17 cellular contexts compared by ENCODE assay signal in genomic region chr5:58493136-58493535, GRCh38. TPM values are rescaled to one million over a fixed set of nuclear protein-coding genes. Genes with fewer than 3 reads are reported as not detected.
"Had no signal": no experiment of that assay in that cellular context is flagged by ENCODE, and none has a peak within 500 bp of the region (broad histone marks: within the 10 kb centered on the region; RNA-seq: fewer than 3 reads in every experiment).

No MANE protein-coding gene starts in this region.

- H3K27me3 ChIP-seq: adrenal gland, tibial nerve, vagina had no signal

- H3K9me3 Mint-ChIP-seq: activated naive CD4-positive, alpha-beta T cell treated with anti-CD3 and anti-CD28 coated beads, Interleukin-2, amount 10 ng/mL, durations not matched to agents 7 days and 5 days; activated T-helper 17 cell treated with anti-CD3 and anti-CD28 coated beads, Interleukin-2, amount 50 U/mL, for 72 hours; stimulated activated effector memory CD8-positive, alpha-beta T cell treated with anti-CD3 and anti-CD28 coated beads, Interleukin-12 subunit alpha, Interleukin-12 subunit beta, amount 100 ng/mL, for 72 hours had no signal

- ATAC-seq: activated T-helper 17 cell treated with anti-CD3 and anti-CD28 coated beads, Interleukin-2, amount 50 U/mL, for 72 hours; heart right ventricle; left cardiac atrium; lower lobe of right lung; naive thymus-derived CD4-positive, alpha-beta T cell; stimulated activated effector memory CD8-positive, alpha-beta T cell treated with anti-CD3 and anti-CD28 coated beads, Interleukin-12 subunit alpha, Interleukin-12 subunit beta, amount 100 ng/mL, for 72 hours had no signal

- H3K4me1 Mint-ChIP-seq: activated naive CD4-positive, alpha-beta T cell treated with anti-CD3 and anti-CD28 coated beads, Interleukin-2, amount 10 ng/mL, durations not matched to agents 7 days and 5 days; activated T-helper 17 cell treated with anti-CD3 and anti-CD28 coated beads, Interleukin-2, amount 50 U/mL, for 72 hours; stimulated activated effector memory CD8-positive, alpha-beta T cell treated with anti-CD3 and anti-CD28 coated beads, Interleukin-12 subunit alpha, Interleukin-12 subunit beta, amount 100 ng/mL, for 72 hours had no signal

- H3K36me3 ChIP-seq: adrenal gland, heart right ventricle, lower lobe of right lung, tibial nerve, vagina had no signal

- H3K9me3 ChIP-seq: adrenal gland, heart right ventricle, lower lobe of right lung, tibial nerve, vagina had no signal

- H3K4me1 ChIP-seq: adrenal gland, lower lobe of right lung, tibial nerve, vagina had no signal

- FAIRE-seq: frontal cortex had no signal

- H3K27ac Mint-ChIP-seq: activated naive CD4-positive, alpha-beta T cell treated with anti-CD3 and anti-CD28 coated beads, Interleukin-2, amount 10 ng/mL, durations not matched to agents 7 days and 5 days; activated T-helper 17 cell treated with anti-CD3 and anti-CD28 coated beads, Interleukin-2, amount 50 U/mL, for 72 hours; naive thymus-derived CD4-positive, alpha-beta T cell; stimulated activated effector memory CD8-positive, alpha-beta T cell treated with anti-CD3 and anti-CD28 coated beads, Interleukin-12 subunit alpha, Interleukin-12 subunit beta, amount 100 ng/mL, for 72 hours had no signal

- H3K36me3 Mint-ChIP-seq: activated naive CD4-positive, alpha-beta T cell treated with anti-CD3 and anti-CD28 coated beads, Interleukin-2, amount 10 ng/mL, durations not matched to agents 7 days and 5 days; naive thymus-derived CD4-positive, alpha-beta T cell; stimulated activated effector memory CD8-positive, alpha-beta T cell treated with anti-CD3 and anti-CD28 coated beads, Interleukin-12 subunit alpha, Interleukin-12 subunit beta, amount 100 ng/mL, for 72 hours had no signal

- DNase-seq: activated CD4-positive, alpha-beta T cell treated with anti-CD3 and anti-CD28 coated beads for 1 hour; activated CD4-positive, alpha-beta T cell treated with anti-CD3 and anti-CD28 coated beads, Interleukin-2, amount 50 U/mL, for 4 hours; activated naive CD4-positive, alpha-beta T cell treated with anti-CD3 and anti-CD28 coated beads, Interleukin-2, amount 10 ng/mL, durations not matched to agents 7 days and 5 days; adrenal gland; heart right ventricle; left cardiac atrium; lower lobe of right lung; naive thymus-derived CD4-positive, alpha-beta T cell had no signal

- H3K4me3 ChIP-seq: adrenal gland, lower lobe of right lung, tibial nerve, vagina had no signal

- H3K4me3 Mint-ChIP-seq: activated naive CD4-positive, alpha-beta T cell treated with anti-CD3 and anti-CD28 coated beads, Interleukin-2, amount 10 ng/mL, durations not matched to agents 7 days and 5 days; activated T-helper 17 cell treated with anti-CD3 and anti-CD28 coated beads, Interleukin-2, amount 50 U/mL, for 72 hours; naive thymus-derived CD4-positive, alpha-beta T cell; stimulated activated effector memory CD8-positive, alpha-beta T cell treated with anti-CD3 and anti-CD28 coated beads, Interleukin-12 subunit alpha, Interleukin-12 subunit beta, amount 100 ng/mL, for 72 hours had no signal

- H3K27ac ChIP-seq: adrenal gland, lower lobe of right lung, tibial nerve, vagina had no signal

RNA-seq across cellular contexts. Expression of gene GAPT, which starts 1.9 kb away (rescaled TPM):
- total RNA-seq: activated T-helper 17 cell treated with anti-CD3 and anti-CD28 coated beads, Interleukin-2, amount 50 U/mL, for 72 hours; chondrocyte; dermis microvascular lymphatic vessel endothelial cell; epithelial cell of proximal tubule; frontal cortex; T-helper 2 cell treated with Interferon-gamma antibody and Interleukin-4, amounts not matched to agents 100 ng/mL and 5 ng/mL, for 36 hours; vagina had no signal
